9 cellular contexts compared by ENCODE assay signal in the genomic region with DNA sequence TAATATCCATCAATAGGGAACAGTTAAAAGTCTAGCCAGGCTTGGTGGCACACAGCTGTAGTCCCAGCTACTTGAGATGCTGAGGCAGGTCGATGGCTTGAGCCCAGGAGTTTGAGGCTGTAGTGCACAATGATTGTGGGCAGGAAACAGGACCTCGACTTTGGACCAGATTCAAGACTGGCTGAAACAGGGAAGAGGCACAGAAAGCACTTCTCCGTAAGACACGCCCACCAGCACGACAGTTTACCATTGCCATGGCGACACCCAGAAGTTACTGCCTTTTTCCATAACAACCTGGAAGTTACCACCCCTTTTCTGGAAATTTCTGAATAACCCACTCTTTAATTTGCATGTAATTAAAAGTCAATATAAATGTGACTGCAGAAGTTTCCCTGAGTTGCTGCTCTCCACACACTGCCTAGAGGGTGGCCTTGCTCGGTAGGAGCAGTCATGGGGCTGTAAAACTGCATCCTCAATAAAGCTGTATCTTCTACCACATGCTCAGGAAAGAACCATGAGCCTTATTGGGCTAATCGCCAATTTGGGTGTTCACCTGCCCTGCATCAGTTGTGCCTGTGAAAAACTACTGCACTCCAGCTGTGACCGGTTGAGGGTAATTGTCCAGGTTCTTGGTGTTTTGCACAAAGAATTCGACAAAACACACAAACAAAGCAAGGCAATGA. TPM values are rescaled to one million over a fixed set of nuclear protein-coding genes. Genes with fewer than 3 reads are reported as not detected.
DNase-seq lines count a peak whose midpoint lies in the region.
"Had no signal": no experiment of that assay in that cellular context is flagged by ENCODE, and none has a peak within 500 bp of the region (broad histone marks: within the 10 kb centered on the region; RNA-seq: fewer than 3 reads in every experiment).

No MANE protein-coding gene starts in this region.

- POLR2A ChIA-PET in activated CD4-positive, alpha-beta T cell treated with anti-CD3 and anti-CD28 coated beads, Interleukin-2, amount 10 ng/mL, durations not matched to agents 7 days and 5 days (lab: Charles Lee): interaction anchor here (0.7 kb wide), 1 partner anchor 58 kb away, joined by 3 read pairs; no protein-coding TSS in a partner anchor

- peak; percentile 42 for DNase-seq in activated CD4-positive, alpha-beta T cell treated with anti-CD3 and anti-CD28 coated beads for 48 hours
- no peak for DNase-seq in activated CD4-positive, alpha-beta T cell treated with anti-CD3 and anti-CD28 coated beads, Interleukin-2, amount 10 ng/mL, durations not matched to agents 7 days and 5 days
- DNase-seq in SW480 (ENCODE audit: low spot score): peak; percentile 34
- peak; percentile 89 for DNase-seq in cardiac septum (ENCODE audit: low spot score)
- no peak for DNase-seq in KG1 (lab: John Stamatoyannopoulos, UW)
- no peak for DNase-seq in amniotic stem cell (lab: John Stamatoyannopoulos, UW)
- DNase-seq in RKO (ENCODE audit: low spot score): no peak

- H3K27ac ChIP-seq in temporal lobe (ENCODE audit: low read depth, low read length): peak overlapping the region; percentile 5

- no peaks in the 10 kb centered on the region for H3K27me3 Mint-ChIP-seq in activated CD4-positive, alpha-beta T cell treated with anti-CD3 and anti-CD28 coated beads, Interleukin-2, amount 10 ng/mL, durations not matched to agents 7 days and 5 days
- H3K27me3 Mint-ChIP-seq: stimulated activated naive CD8-positive, alpha-beta T cell treated with anti-CD3 and anti-CD28 coated beads, Interleukin-15, Interleukin-2, amounts not matched to agents 100 ng/mL and 50 ng/mL, for 24 hours had no signal

- H3K4me1 Mint-ChIP-seq in activated CD4-positive, alpha-beta T cell treated with anti-CD3 and anti-CD28 coated beads, Interleukin-2, amount 10 ng/mL, durations not matched to agents 7 days and 5 days: peaks cover 12% of the 10 kb centered on the region

- no peak overlapping the region for H3K27ac Mint-ChIP-seq in activated CD4-positive, alpha-beta T cell treated with anti-CD3 and anti-CD28 coated beads, Interleukin-2, amount 10 ng/mL, durations not matched to agents 7 days and 5 days
- H3K27ac Mint-ChIP-seq: stimulated activated naive CD8-positive, alpha-beta T cell treated with anti-CD3 and anti-CD28 coated beads, Interleukin-15, Interleukin-2, amounts not matched to agents 100 ng/mL and 50 ng/mL, for 24 hours had no signal

- no peak overlapping the region for H3K4me3 Mint-ChIP-seq in activated CD4-positive, alpha-beta T cell treated with anti-CD3 and anti-CD28 coated beads, Interleukin-2, amount 10 ng/mL, durations not matched to agents 7 days and 5 days
- H3K4me3 Mint-ChIP-seq: stimulated activated naive CD8-positive, alpha-beta T cell treated with anti-CD3 and anti-CD28 coated beads, Interleukin-15, Interleukin-2, amounts not matched to agents 100 ng/mL and 50 ng/mL, for 24 hours had no signal

- no peaks in the 10 kb centered on the region for H3K36me3 Mint-ChIP-seq in activated CD4-positive, alpha-beta T cell treated with anti-CD3 and anti-CD28 coated beads, Interleukin-2, amount 10 ng/mL, durations not matched to agents 7 days and 5 days (ENCODE audit: low read depth)

- CTCF ChIA-PET in activated CD4-positive, alpha-beta T cell treated with anti-CD3 and anti-CD28 coated beads, Interleukin-2, amount 10 ng/mL, durations not matched to agents 7 days and 5 days (lab: Charles Lee): interaction anchor here (0.6 to 2.4 kb wide), 4 partner anchors 9 to 56 kb away, joined by 3 to 17 read pairs (median 6); no protein-coding TSS in a partner anchor

- no peaks in the 10 kb centered on the region for H3K9me3 Mint-ChIP-seq in activated CD4-positive, alpha-beta T cell treated with anti-CD3 and anti-CD28 coated beads, Interleukin-2, amount 10 ng/mL, durations not matched to agents 7 days and 5 days
- H3K9me3 Mint-ChIP-seq: stimulated activated naive CD8-positive, alpha-beta T cell treated with anti-CD3 and anti-CD28 coated beads, Interleukin-15, Interleukin-2, amounts not matched to agents 100 ng/mL and 50 ng/mL, for 24 hours had no signal

- intact Hi-C loops in cardiac septum (cut with DNase I): no loop called here

RNA-seq across cellular contexts. Expression of a gene that starts 4.6 kb away (rescaled TPM):
- total RNA-seq in activated CD4-positive, alpha-beta T cell treated with anti-CD3 and anti-CD28 coated beads, Interleukin-2, amount 10 ng/mL, durations not matched to agents 7 days and 5 days: 1 to 10 TPM; 4.4 to 5.2 TPM
- total RNA-seq in cardiac septum (13.3 TPM), temporal lobe (7.1 TPM)

RNA-seq across cellular contexts. Expression of a gene that starts 14.4 kb away (rescaled TPM):
- total RNA-seq in activated CD4-positive, alpha-beta T cell treated with anti-CD3 and anti-CD28 coated beads, Interleukin-2, amount 10 ng/mL, durations not matched to agents 7 days and 5 days: 100 to 1,000 TPM; 156 to 160 TPM
- total RNA-seq in cardiac septum (29.7 TPM), temporal lobe (164 TPM)

RNA-seq across cellular contexts. Expression of a gene that starts 26.9 kb away (rescaled TPM):
- total RNA-seq in activated CD4-positive, alpha-beta T cell treated with anti-CD3 and anti-CD28 coated beads, Interleukin-2, amount 10 ng/mL, durations not matched to agents 7 days and 5 days: 10 to 100 TPM; 15.4 to 17.3 TPM
- total RNA-seq in cardiac septum (4.5 TPM), temporal lobe (2.5 TPM)

RNA-seq across cellular contexts. Expression of a gene that starts 27.8 kb away (rescaled TPM):
- total RNA-seq in activated CD4-positive, alpha-beta T cell treated with anti-CD3 and anti-CD28 coated beads, Interleukin-2, amount 10 ng/mL, durations not matched to agents 7 days and 5 days: 10 to 100 TPM; 27.3 to 27.6 TPM
- total RNA-seq in cardiac septum (76.9 TPM), temporal lobe (34.2 TPM)

RNA-seq across cellular contexts. Expression of a gene that starts 32.6 kb away (rescaled TPM):
- 1,000 to 10,000 TPM in 1 of 2 experiments, 100 to 1,000 TPM in 1; 918 to 1,035 TPM for total RNA-seq in activated CD4-positive, alpha-beta T cell treated with anti-CD3 and anti-CD28 coated beads, Interleukin-2, amount 10 ng/mL, durations not matched to agents 7 days and 5 days
- total RNA-seq in cardiac septum (657 TPM), temporal lobe (169 TPM)

Comparison
In these comparisons a context has a peak if more than half of its experiments do, and no peak if none do; other contexts are left out.
1. DNase-seq: peak in activated CD4-positive, alpha-beta T cell treated with anti-CD3 and anti-CD28 coated beads for 48 hours (single experiment), SW480 (single experiment) and cardiac septum (single experiment); none in activated CD4-positive, alpha-beta T cell treated with anti-CD3 and anti-CD28 coated beads, Interleukin-2, amount 10 ng/mL, durations not matched to agents 7 days and 5 days (single experiment), KG1 (single experiment), amniotic stem cell (single experiment) and RKO (single experiment).